Comparison of ENCODE assay signal across 23 cellular contexts in genomic region chr14:68320495-68320894, GRCh38.
DNase-seq lines count a peak whose midpoint lies in the region; ATAC-seq, FAIRE-seq and TF ChIP-seq lines count a peak whose summit lies in the region.
"Had no signal": no experiment of that assay in that cellular context is flagged by ENCODE, and none has a peak within 500 bp of the region (broad histone marks: within the 10 kb centered on the region; RNA-seq: fewer than 3 reads in every experiment).

No MANE protein-coding gene starts in this region.

- no peaks in the 10 kb centered on the region for H3K36me3 Mint-ChIP-seq in dendritic cell treated with granulocyte-macrophage colony-stimulating factor and Interleukin-4, amounts not matched to agents 40 ng/mL and 50 ng/mL, for 4 days (ENCODE audit: low read depth)
- H3K36me3 Mint-ChIP-seq in nephron (ENCODE audit: low read depth): no peaks in the 10 kb centered on the region
- H3K36me3 Mint-ChIP-seq: CD8-positive, alpha-beta T cell had no signal

- ATAC-seq in A549 (no peak), GM18858 (IDR thresholded peaks at IDR 0.05; ENCODE audit: unreplicated experiment) (no peak)
- ATAC-seq: CD8-positive, alpha-beta T cell; HCT116; Right ventricle myocardium inferior; SK-N-SH treated with all-trans-retinoic acid at 6 μM for 48 hours had no signal

- CTCF ChIA-PET in A549 (lab: Yijun Ruan, JAX): interaction anchor here (1.3 to 1.5 kb wide), 2 partner anchors 11 to 43 kb away, joined by 3 to 5 read pairs; no protein-coding TSS in a partner anchor

- H3K4me1 ChIP-seq in A549: peaks cover 4% of the 10 kb centered on the region; the same call in 1 of the 3 replicates
- H3K4me1 ChIP-seq: SJCRH30 had no signal

- TF ChIP-seq CTCF in A549 (IDR thresholded peaks at IDR 0.05): no peak
- no peak for TF ChIP-seq CTCF in nephron (IDR thresholded peaks at IDR 0.05; ENCODE audit: unreplicated experiment in 3 of 3)

- WGBS in A549 (ENCODE audit: missing lambda C conversion rate): 94% methylated on average over 1 of the region's 1 CpG

- 0 out of 6 replicates have a peak overlapping the region, but pooled peaks of 1 of the 2 experiments have one; percentile 35 for H3K27ac ChIP-seq in A549
- H3K27ac ChIP-seq: C4-2B, PC-9, SJCRH30 had no signal

- DNase-seq in A549 (ENCODE audit: low read depth in 1 of 2, low spot score in 1 of 2) (no peak), GM12892 (ENCODE audit: insufficient read length) (no peak), SW 1271 (lab: John Stamatoyannopoulos, UW) (no peak), GM19240 (ENCODE audit: insufficient read length, low spot score) (no peak)
- DNase-seq in activated CD4-positive, alpha-beta T cell treated with anti-CD3 and anti-CD28 coated beads, Interleukin-2, amount 50 U/mL, for 48 hours: no peak
- DNase-seq: AML-193; CD8-positive, alpha-beta T cell; DND-41; NCI-H1105 treated with DMSO at 0.1 percent for 48 hours; NCI-H146; NCI-H2029; NCI-H446 treated with DMSO at 0.1 percent for 48 hours; NCI-H526; PC-9; SJCRH30 had no signal

- TF ChIP-seq POLR2A in A549 (IDR thresholded peaks at IDR 0.05; ENCODE audit: low read length) (no peak), GM12892 (IDR thresholded peaks at IDR 0.05; ENCODE audit: low read depth, low read length) (no peak)

- no peaks in the 10 kb centered on the region for H3K9me3 ChIP-seq in A549

- H3K27ac Mint-ChIP-seq in dendritic cell treated with granulocyte-macrophage colony-stimulating factor and Interleukin-4, amounts not matched to agents 40 ng/mL and 50 ng/mL, for 4 days: peak overlapping the region; percentile 7
- peak overlapping the region; percentile 13 to 91 (median 60) for H3K27ac Mint-ChIP-seq in nephron
- H3K27ac Mint-ChIP-seq: CD8-positive, alpha-beta T cell had no signal

- POLR2A ChIA-PET in A549 (lab: Yijun Ruan, JAX): no interaction called here

- no peak for TF ChIP-seq RAD21 in A549 (conservative IDR thresholded peaks at IDR 0.05 in 1 of 2, IDR thresholded peaks at IDR 0.05 in 1 of 2)

- no peak overlapping the region for H3K4me3 Mint-ChIP-seq in dendritic cell treated with granulocyte-macrophage colony-stimulating factor and Interleukin-4, amounts not matched to agents 40 ng/mL and 50 ng/mL, for 4 days
- no peak overlapping the region for H3K4me3 Mint-ChIP-seq in nephron
- H3K4me3 Mint-ChIP-seq: CD8-positive, alpha-beta T cell had no signal

- no peak overlapping the region for H3K4me3 ChIP-seq in A549
- H3K4me3 ChIP-seq: PC-9, SJCRH30 had no signal

- no peak overlapping the region for H3K4me2 ChIP-seq in A549
- H3K4me2 ChIP-seq: PC-9 had no signal

- intact Hi-C loops in dendritic cell treated with granulocyte-macrophage colony-stimulating factor and Interleukin-4, amounts not matched to agents 40 ng/mL and 50 ng/mL, for 4 days (cut with micrococcal nuclease): no loop called here

- no peak for TF ChIP-seq EP300 in A549 (IDR thresholded peaks at IDR 0.05)

- peaks cover 12% of the 10 kb centered on the region for H3K9me3 Mint-ChIP-seq in dendritic cell treated with granulocyte-macrophage colony-stimulating factor and Interleukin-4, amounts not matched to agents 40 ng/mL and 50 ng/mL, for 4 days
- no peaks in the 10 kb centered on the region for H3K9me3 Mint-ChIP-seq in nephron
- H3K9me3 Mint-ChIP-seq: CD8-positive, alpha-beta T cell had no signal

- FAIRE-seq in A549 (lab: Jason Lieb, UNC): no peak
- FAIRE-seq in GM12892 (lab: Jason Lieb, UNC): peak; percentile 77
- FAIRE-seq: A204.1 had no signal

- H3K27me3 Mint-ChIP-seq in dendritic cell treated with granulocyte-macrophage colony-stimulating factor and Interleukin-4, amounts not matched to agents 40 ng/mL and 50 ng/mL, for 4 days: no peaks in the 10 kb centered on the region
- H3K27me3 Mint-ChIP-seq in nephron (ENCODE audit: low read depth): no peaks in the 10 kb centered on the region

- peaks cover 18% of the 10 kb centered on the region for H3K4me1 Mint-ChIP-seq in dendritic cell treated with granulocyte-macrophage colony-stimulating factor and Interleukin-4, amounts not matched to agents 40 ng/mL and 50 ng/mL, for 4 days (ENCODE audit: low read depth)
- H3K4me1 Mint-ChIP-seq in nephron: peaks cover 51% of the 10 kb centered on the region

TF ChIP-seq in A549, 52 proteins besides CTCF, POLR2A, EP300 and RAD21:
- peak; percentile 94 for TF ChIP-seq MAFK (IDR thresholded peaks at IDR 0.05; ENCODE audit: partially characterized antibody)
- TF ChIP-seq ATOH8 (CRISPR knock-in tag; IDR thresholded peaks at IDR 0.05; ENCODE audit: low read depth): no peak
- TF ChIP-seq SMC3 (IDR thresholded peaks at IDR 0.05): no peak
